ENCODE assay signal across 9 cellular contexts in genomic region chr9:16704489-16705111, GRCh38.
A peak's percentile ranks its signal among the peaks of the same experiment; 100 is the strongest.
DNase-seq lines count a peak whose midpoint lies in the region; ATAC-seq, FAIRE-seq and TF ChIP-seq lines count a peak whose summit lies in the region.
"Had no signal": no experiment of that assay in that cellular context is flagged by ENCODE, and none has a peak within 500 bp of the region (broad histone marks: within the 10 kb centered on the region; RNA-seq: fewer than 3 reads in every experiment).

No MANE protein-coding gene starts in this region.

- TF ChIP-seq CTCF in choroid plexus epithelial cell (conservative IDR thresholded peaks at IDR 0.05; ENCODE audit: low read depth, low read length) (peak; percentile 10), keratinocyte (optimal IDR thresholded peaks at IDR 0.05 in 1 of 3, IDR thresholded peaks at IDR 0.05 in 1 of 3, conservative IDR thresholded peaks at IDR 0.05 in 1 of 3; ENCODE audit: extremely low read depth in 1 of 3, insufficient read depth in 2 of 3, low read length in 3 of 3) (no peak), lower leg skin (IDR thresholded peaks at IDR 0.05) (no peak)

- H3K4me3 ChIP-seq in choroid plexus epithelial cell (ENCODE audit: low read depth, low read length): peak overlapping the region; percentile 44
- H3K4me3 ChIP-seq in keratinocyte (ENCODE audit: control insufficient read depth in 2 of 3, extremely low read depth in 1 of 3, insufficient read depth in 2 of 3, low read depth in 1 of 3, low read length in 3 of 3): peak overlapping the region in 1 of 3 experiments; percentile 16
- peak overlapping the region; percentile 62 to 71 for H3K4me3 ChIP-seq in stomach smooth muscle (ENCODE audit: low read length in 2 of 2)
- H3K4me3 ChIP-seq in lower leg skin (ENCODE audit: low read depth, poor library complexity, severe bottlenecking): no peak overlapping the region
- no peak overlapping the region for H3K4me3 ChIP-seq in CD4-positive, alpha-beta memory T cell (ENCODE audit: low read length in 2 of 2)

- no peaks in the 10 kb centered on the region for H3K9me1 ChIP-seq in keratinocyte (ENCODE audit: control insufficient read depth, extremely low read depth, insufficient read depth, low read length)

- peak; percentile 16 for DNase-seq in HEK293T (ENCODE audit: extremely low spot score)
- DNase-seq in choroid plexus epithelial cell (ENCODE audit: low read depth): peak; percentile 84
- DNase-seq in keratinocyte (ENCODE audit: low read depth, low spot score): no peak
- no peak for DNase-seq in lower leg skin (ENCODE audit: low spot score in 2 of 2)
- DNase-seq in CD4-positive, alpha-beta memory T cell: no peak
- DNase-seq in GM19239 (ENCODE audit: insufficient read length, low spot score): no peak
- DNase-seq: activated naive CD4-positive, alpha-beta T cell treated with Interleukin-2 at 50 U/mL for 16 hours had no signal

- 45 to 47% methylated on average over 9 of the region's 9 CpGs for WGBS in lower leg skin, 2 donors

- H3K27ac ChIP-seq in keratinocyte (ENCODE audit: control insufficient read depth, insufficient read depth, low read length): no peak overlapping the region
- peak overlapping the region; percentile 89 for H3K27ac ChIP-seq in stomach smooth muscle (ENCODE audit: low read length)
- H3K27ac ChIP-seq in CD4-positive, alpha-beta memory T cell (ENCODE audit: low read depth, low read length): no peak overlapping the region

- H3K27ac Mint-ChIP-seq in CD4-positive, alpha-beta memory T cell: no peak overlapping the region

- no peaks in the 10 kb centered on the region for H3K79me2 ChIP-seq in keratinocyte (ENCODE audit: control insufficient read depth, insufficient read depth, low read length)

- POLR2A ChIA-PET in HEK293T (lab: Yijun Ruan, JAX): no interaction called here
- POLR2A ChIA-PET in CD4-positive, alpha-beta memory T cell (lab: Charles Lee; ENCODE audit: partially characterized antibody): no interaction called here

- H3K9ac ChIP-seq in keratinocyte (ENCODE audit: control insufficient read depth, extremely low read depth, insufficient read depth, low read length) (no peak overlapping the region), stomach smooth muscle (ENCODE audit: low read length in 2 of 2) (peak overlapping the region; percentile 67 to 69)

- FAIRE-seq in keratinocyte (lab: Jason Lieb, UNC) (no peak), GM19239 (lab: Jason Lieb, UNC) (no peak)

- no peak for ATAC-seq in HG02798 (IDR thresholded peaks at IDR 0.05; ENCODE audit: poor library complexity, unreplicated experiment)

- H3K4me3 Mint-ChIP-seq in CD4-positive, alpha-beta memory T cell: no peak overlapping the region

- H3K36me3 Mint-ChIP-seq in CD4-positive, alpha-beta memory T cell: no peaks in the 10 kb centered on the region

- dilution Hi-C loops in keratinocyte (cut with MboI; ENCODE audit: extremely low pct_ligation_motif_present, low sequenced_read_pairs): no loop called here

- H3K9me3 Mint-ChIP-seq in CD4-positive, alpha-beta memory T cell: peaks cover 0 to 10% (median 6%) of the 10 kb centered on the region in 8 donors

- H3K4me1 ChIP-seq in keratinocyte (ENCODE audit: control insufficient read depth, extremely low read depth, insufficient read depth, low read length): peaks cover 15% of the 10 kb centered on the region
- H3K4me1 ChIP-seq in stomach smooth muscle (ENCODE audit: control insufficient read depth, insufficient read depth, low read length): peaks cover 16% of the 10 kb centered on the region
- no peaks in the 10 kb centered on the region for H3K4me1 ChIP-seq in CD4-positive, alpha-beta memory T cell (ENCODE audit: insufficient read depth, low read length)

- H2AFZ ChIP-seq in keratinocyte (ENCODE audit: control insufficient read depth, low read length): peak overlapping the region; percentile 43

- TF ChIP-seq POLR2A in lower leg skin (IDR thresholded peaks at IDR 0.05): no peak

- H4K20me1 ChIP-seq in keratinocyte (ENCODE audit: control insufficient read depth, extremely low read depth, insufficient read depth, low read length): no peaks in the 10 kb centered on the region

- CTCF ChIA-PET in HEK293T (lab: Yijun Ruan, JAX): interaction anchor here (0.6 kb wide), 1 partner anchor 1192 kb away, joined by 3 read pairs; no protein-coding TSS in a partner anchor
- CTCF ChIA-PET in CD4-positive, alpha-beta memory T cell (lab: Charles Lee; ENCODE audit: partially characterized antibody): no interaction called here

- intact Hi-C loops in lower leg skin (cut with DNase I; ENCODE audit: low total_unique reads): no loop called here
- intact Hi-C loops in CD4-positive, alpha-beta memory T cell (cut with micrococcal nuclease): no loop called here

- no peaks in the 10 kb centered on the region for H3K9me3 ChIP-seq in keratinocyte (ENCODE audit: control insufficient read depth, low read depth, low read length)
- H3K9me3 ChIP-seq in stomach smooth muscle (ENCODE audit: control insufficient read depth in 2 of 2, low read length in 2 of 2): no peaks in the 10 kb centered on the region
- H3K9me3 ChIP-seq in CD4-positive, alpha-beta memory T cell (ENCODE audit: control insufficient read depth in 1 of 2, low read length in 2 of 2): no peaks in the 10 kb centered on the region

- no peaks in the 10 kb centered on the region for H3K27me3 ChIP-seq in keratinocyte (ENCODE audit: control insufficient read depth, extremely low read depth, insufficient read depth, low read length)
- H3K27me3 ChIP-seq in stomach smooth muscle (ENCODE audit: control insufficient read depth in 1 of 2, insufficient read depth in 2 of 2, low read length in 2 of 2): no peaks in the 10 kb centered on the region
- no peaks in the 10 kb centered on the region for H3K27me3 ChIP-seq in CD4-positive, alpha-beta memory T cell (ENCODE audit: insufficient read depth, low read length)

- H3K36me3 ChIP-seq in keratinocyte (ENCODE audit: control insufficient read depth in 2 of 2, extremely low read depth in 1 of 2, insufficient read depth in 2 of 2, low read length in 2 of 2): no peaks in the 10 kb centered on the region
- H3K36me3 ChIP-seq in stomach smooth muscle (ENCODE audit: control insufficient read depth in 2 of 2, insufficient read depth in 2 of 2, low read length in 2 of 2): no peaks in the 10 kb centered on the region
- no peaks in the 10 kb centered on the region for H3K36me3 ChIP-seq in CD4-positive, alpha-beta memory T cell (ENCODE audit: insufficient read depth, low read length)

- H3K27me3 Mint-ChIP-seq in CD4-positive, alpha-beta memory T cell: no peaks in the 10 kb centered on the region

- H3K4me2 ChIP-seq in keratinocyte (ENCODE audit: control insufficient read depth, extremely low read depth, insufficient read depth, low read depth, low read length): peak overlapping the region; percentile 56

- no peaks in the 10 kb centered on the region for H3K4me1 Mint-ChIP-seq in CD4-positive, alpha-beta memory T cell

TF ChIP-seq in HEK293T, 16 proteins besides CTCF, POLR2A, EP300 and RAD21:
- TF ChIP-seq BHLHE40 (IDR thresholded peaks at IDR 0.05; ENCODE audit: borderline replicate concordance) (no peak), FOXM1 (IDR thresholded peaks at IDR 0.05; ENCODE audit: borderline replicate concordance) (no peak), NFRKB (IDR thresholded peaks at IDR 0.05) (no peak), ZNF384 (IDR thresholded peaks at IDR 0.05) (0 out of 2 replicates have a peak, but pooled peaks have one; percentile 39), CTBP1 (IDR thresholded peaks at IDR 0.05; ENCODE audit: borderline replicate concordance) (no peak)

Comparison
In these comparisons a context has a peak if more than half of its experiments do, and no peak if none do; other contexts are left out.
1. DNase-seq: peak in HEK293T (single experiment) and choroid plexus epithelial cell (single experiment); none in keratinocyte (single experiment), lower leg skin (0 of 2), CD4-positive, alpha-beta memory T cell (0 of 5) and GM19239 (single experiment).
2. H3K4me3 ChIP-seq: peak in choroid plexus epithelial cell (single experiment) and stomach smooth muscle (2 of 2); none in lower leg skin (single experiment) and CD4-positive, alpha-beta memory T cell (0 of 2).